8 cellular contexts compared by ENCODE assay signal in genomic region chr22:41697126-41697775, GRCh38. TPM values are rescaled to one million over a fixed set of nuclear protein-coding genes. Genes with fewer than 3 reads are reported as not detected.
A peak's percentile ranks its signal among the peaks of the same experiment; 100 is the strongest.
DNase-seq lines count a peak whose midpoint lies in the region; ATAC-seq and TF ChIP-seq lines count a peak whose summit lies in the region.

No MANE protein-coding gene starts in this region.

- intact Hi-C loops in activated naive CD4-positive, alpha-beta T cell treated with anti-CD3 and anti-CD28 coated beads for 36 hours (cut with micrococcal nuclease): loop anchor here (1.0 to 5.0 kb wide), 7 partner anchors 85 to 745 kb away; partner anchors contain the start of gene CCDC134

- no peaks in the 10 kb centered on the region for H3K27me3 ChIP-seq in suprapubic skin

- peak overlapping the region; percentile 30 for H3K4me3 Mint-ChIP-seq in activated naive CD4-positive, alpha-beta T cell treated with anti-CD3 and anti-CD28 coated beads for 36 hours
- H3K4me3 Mint-ChIP-seq in glutamatergic neuron (ENCODE audit: unreplicated experiment): no peak overlapping the region
- H3K4me3 Mint-ChIP-seq in osteocyte (ENCODE audit: unreplicated experiment): peak overlapping the region; percentile 66

- peaks cover 2% of the 10 kb centered on the region for H3K36me3 Mint-ChIP-seq in activated naive CD4-positive, alpha-beta T cell treated with anti-CD3 and anti-CD28 coated beads for 36 hours (ENCODE audit: low read depth)
- H3K36me3 Mint-ChIP-seq in glutamatergic neuron (ENCODE audit: unreplicated experiment) (no peaks in the 10 kb centered on the region), osteocyte (ENCODE audit: unreplicated experiment) (no peaks in the 10 kb centered on the region)

- no peak for TF ChIP-seq POLR2A in NB4 (IDR thresholded peaks at IDR 0.05; ENCODE audit: extremely low read depth, insufficient read length)
- TF ChIP-seq POLR2A in suprapubic skin (IDR thresholded peaks at IDR 0.05): no peak

- H3K36me3 ChIP-seq in SK-N-MC (ENCODE audit: insufficient read depth, low read length) (no peaks in the 10 kb centered on the region), suprapubic skin (peaks cover 11% of the 10 kb centered on the region)

- peak; percentile 96 for TF ChIP-seq CTCF in GM12864 (IDR thresholded peaks at IDR 0.05; ENCODE audit: low read depth, low read length, missing control alignments)
- TF ChIP-seq CTCF in NB4 (IDR thresholded peaks at IDR 0.05; ENCODE audit: low read depth, low read length): peak; percentile 97
- TF ChIP-seq CTCF in glutamatergic neuron (IDR thresholded peaks at IDR 0.05; ENCODE audit: partially characterized antibody, unreplicated experiment): peak; percentile 99
- TF ChIP-seq CTCF in osteocyte (IDR thresholded peaks at IDR 0.05): peak; percentile 98
- peak; percentile 95 to 97 for TF ChIP-seq CTCF in suprapubic skin (IDR thresholded peaks at IDR 0.05)

- peak overlapping the region; percentile 77 for H3K27ac Mint-ChIP-seq in activated naive CD4-positive, alpha-beta T cell treated with anti-CD3 and anti-CD28 coated beads for 36 hours
- H3K27ac Mint-ChIP-seq in glutamatergic neuron (ENCODE audit: unreplicated experiment) (peak overlapping the region; percentile 15), osteocyte (ENCODE audit: unreplicated experiment) (peak overlapping the region; percentile 95)

- peak overlapping the region; percentile 52 for H3K9ac ChIP-seq in SK-N-MC (ENCODE audit: insufficient read length)

- no peak for ATAC-seq in GM19463 (IDR thresholded peaks at IDR 0.05; ENCODE audit: unreplicated experiment)

- no peaks in the 10 kb centered on the region for H3K9me3 Mint-ChIP-seq in activated naive CD4-positive, alpha-beta T cell treated with anti-CD3 and anti-CD28 coated beads for 36 hours
- H3K9me3 Mint-ChIP-seq in glutamatergic neuron (ENCODE audit: unreplicated experiment) (no peaks in the 10 kb centered on the region), osteocyte (ENCODE audit: unreplicated experiment) (no peaks in the 10 kb centered on the region)

- CTCF ChIA-PET in activated naive CD4-positive, alpha-beta T cell treated with anti-CD3 and anti-CD28 coated beads for 36 hours (lab: Charles Lee): interaction anchor here (0.5 to 3.5 kb wide), 50 partner anchors 9 to 382 kb away, joined by 3 to 37 read pairs (median 4); partner anchors contain the start of genes CCDC134, CENPM, SMDT1 and SNU13

- H3K27ac ChIP-seq in SK-N-MC: no peak overlapping the region
- H3K27ac ChIP-seq in suprapubic skin: no peak overlapping the region

- H3K4me3 ChIP-seq in GM12864 (ENCODE audit: low read depth, low read length): no peak overlapping the region
- H3K4me3 ChIP-seq in NB4 (ENCODE audit: low read depth, low read length): no peak overlapping the region
- peak overlapping the region; percentile 75 for H3K4me3 ChIP-seq in SK-N-MC
- peak overlapping the region; percentile 27 for H3K4me3 ChIP-seq in suprapubic skin

- H3K9me3 ChIP-seq in SK-N-MC (ENCODE audit: low read depth, low read length): no peaks in the 10 kb centered on the region
- H3K9me3 ChIP-seq in suprapubic skin: no peaks in the 10 kb centered on the region

- 22% methylated on average over 12 of the region's 12 CpGs for WGBS in suprapubic skin

- no peak for TF ChIP-seq EP300 in suprapubic skin (IDR thresholded peaks at IDR 0.05)

- H3K27me3 Mint-ChIP-seq in activated naive CD4-positive, alpha-beta T cell treated with anti-CD3 and anti-CD28 coated beads for 36 hours (ENCODE audit: low read depth): no peaks in the 10 kb centered on the region
- no peaks in the 10 kb centered on the region for H3K27me3 Mint-ChIP-seq in glutamatergic neuron (ENCODE audit: unreplicated experiment)
- no peaks in the 10 kb centered on the region for H3K27me3 Mint-ChIP-seq in osteocyte (ENCODE audit: unreplicated experiment)

- H3K4me1 ChIP-seq in suprapubic skin: peaks cover 15% of the 10 kb centered on the region

- DNase-seq in GM12864 (ENCODE audit: low read depth) (peak; percentile 59), NB4 (ENCODE audit: low read depth) (peak; percentile 91), SK-N-MC (ENCODE audit: low read depth, low spot score) (peak; percentile 60), glutamatergic neuron (peak; percentile 99), osteocyte (ENCODE audit: extremely low spot score, unreplicated experiment) (peak; percentile 97), suprapubic skin (ENCODE audit: low spot score in 2 of 2) (peak; percentile 95 to 96)
- DNase-seq in activated naive CD4-positive, alpha-beta T cell treated with anti-CD3 and anti-CD28 coated beads for 36 hours: peak; percentile 97

- H3K4me1 Mint-ChIP-seq in activated naive CD4-positive, alpha-beta T cell treated with anti-CD3 and anti-CD28 coated beads for 36 hours (ENCODE audit: low read depth): peaks cover 9% of the 10 kb centered on the region
- H3K4me1 Mint-ChIP-seq in glutamatergic neuron (ENCODE audit: low read depth, unreplicated experiment) (peaks cover 1% of the 10 kb centered on the region), osteocyte (ENCODE audit: unreplicated experiment) (no peaks in the 10 kb centered on the region)

RNA-seq across cellular contexts. Expression of gene MEI1, which starts 2.1 kb away (rescaled TPM):
- total RNA-seq in activated naive CD4-positive, alpha-beta T cell treated with anti-CD3 and anti-CD28 coated beads for 36 hours: 10 to 100 TPM; 28.4 to 28.8 TPM
- total RNA-seq in glutamatergic neuron (ENCODE audit: unreplicated experiment) (0.64 TPM), osteocyte (not detected in 2 replicates), suprapubic skin (1 to 10 TPM in 1 of 4 donors, under 1 TPM in 1, not detected in 2; 0.72 to 5.0 TPM)

RNA-seq across cellular contexts. Expression of gene SNU13, which starts 8.6 kb away (rescaled TPM):
- 100 to 1,000 TPM; 265 to 277 TPM for total RNA-seq in activated naive CD4-positive, alpha-beta T cell treated with anti-CD3 and anti-CD28 coated beads for 36 hours
- 93.5 TPM for total RNA-seq in glutamatergic neuron (ENCODE audit: unreplicated experiment)
- 126 and 128 TPM in 2 replicates for total RNA-seq in osteocyte
- 100 to 1,000 TPM; 113 to 159 (median 126) TPM for total RNA-seq in suprapubic skin

Comparison
In these comparisons a context has a peak if more than half of its experiments do, and no peak if none do; other contexts are left out.
1. H3K4me3 ChIP-seq: peak in SK-N-MC (single experiment) and suprapubic skin (single experiment); none in GM12864 (single experiment) and NB4 (single experiment).
2. H3K27ac Mint-ChIP-seq: peak in every context shown above with its lines; median percentile 95 in osteocyte; 77 in activated naive CD4-positive, alpha-beta T cell treated with anti-CD3 and anti-CD28 coated beads for 36 hours; 15 in glutamatergic neuron.
3. RNA of gene MEI1, which starts 2.1 kb away (total RNA-seq): 28.4 to 28.8 TPM in activated naive CD4-positive, alpha-beta T cell treated with anti-CD3 and anti-CD28 coated beads for 36 hours; 0.72 to 5.0 TPM in suprapubic skin, 0.64 TPM in glutamatergic neuron (single experiment) and not detected in osteocyte; every median in the first group is over 4 times any median in the second.
4. Peak in every context shown above with its lines, with median percentiles within 50 percentile points of each other: DNase-seq and CTCF ChIP-seq.